21 cellular contexts compared by ENCODE assay signal in genomic region chr11:34183840-34184358, GRCh38.
DNase-seq lines count a peak whose midpoint lies in the region; ATAC-seq, FAIRE-seq and TF ChIP-seq lines count a peak whose summit lies in the region.
"Had no signal": no experiment of that assay in that cellular context is flagged by ENCODE, and none has a peak within 500 bp of the region (broad histone marks: within the 10 kb centered on the region; RNA-seq: fewer than 3 reads in every experiment).

No MANE protein-coding gene starts in this region.

- no peaks in the 10 kb centered on the region for H3K27me3 Mint-ChIP-seq in activated naive CD8-positive, alpha-beta T cell treated with anti-CD3 and anti-CD28 coated beads, Interleukin-2, amount 50 U/mL, for 24 hours

- DNase-seq in right lobe of liver (no peak), HepG2 (ENCODE audit: low spot score) (no peak), left kidney (ENCODE audit: low read depth, low spot score) (peak; percentile 41), sciatic nerve (ENCODE audit: low spot score) (no peak), smooth muscle cell (lab: John Stamatoyannopoulos, UW; ENCODE audit: unreplicated experiment) (no peak)
- DNase-seq in activated naive CD8-positive, alpha-beta T cell treated with anti-CD3 and anti-CD28 coated beads, Interleukin-2, amount 50 U/mL, for 24 hours: no peak
- DNase-seq in stimulated activated CD4-positive, alpha-beta T cell treated with anti-CD3 and anti-CD28 coated beads, Interleukin-2, amount 100 ng/mL, for 24 hours: no peak
- DNase-seq: CD8-positive, alpha-beta T cell; COR-L47; DMS153; DMS79 treated with DMSO at 0.1 percent for 48 hours; EL; HCEC 1CT; HFFc6 had no signal

- POLR2A ChIA-PET in HepG2 (lab: Yijun Ruan, JAX): interaction anchor here (2.4 kb wide), 1 partner anchor 174 kb away, joined by 6 read pairs; the partner anchor contains the start of gene ABTB2

- no peak overlapping the region for H3K9ac ChIP-seq in HepG2 (ENCODE audit: insufficient read depth, low read depth, low read length)
- H3K9ac ChIP-seq in smooth muscle cell (ENCODE audit: low read depth): no peak overlapping the region

- H3K36me3 ChIP-seq in right lobe of liver: no peaks in the 10 kb centered on the region
- peaks cover 6 to 20% of the 10 kb centered on the region in 2 experiments; a peak in 3 of 5 replicates for H3K36me3 ChIP-seq in HepG2 (replicated peaks in 1 of 2; ENCODE audit: control insufficient read depth in 1 of 2, insufficient read depth in 2 of 2, low read length in 2 of 2)
- H3K36me3 ChIP-seq in smooth muscle cell (ENCODE audit: low read depth): no peaks in the 10 kb centered on the region

- H3K27ac Mint-ChIP-seq in activated naive CD8-positive, alpha-beta T cell treated with anti-CD3 and anti-CD28 coated beads, Interleukin-2, amount 50 U/mL, for 24 hours: no peak overlapping the region
- H3K27ac Mint-ChIP-seq: CD14-positive monocyte; CD8-positive, alpha-beta T cell; HFFc6 had no signal

- intact Hi-C loops in right lobe of liver (cut with DNase I) (no loop called here), HepG2 (cut with micrococcal nuclease; ENCODE audit: unreplicated experiment) (no loop called here), sciatic nerve (cut with DNase I) (loop anchor here (5.0 kb wide), 1 partner anchor 78 kb away; no protein-coding TSS in a partner anchor)

- H3K9me3 ChIP-seq in right lobe of liver (no peaks in the 10 kb centered on the region), HepG2 (ENCODE audit: low read length) (no peaks in the 10 kb centered on the region), smooth muscle cell (replicated peaks; ENCODE audit: low read depth) (no peaks in the 10 kb centered on the region)

- no peak for TF ChIP-seq CTCF in right lobe of liver (IDR thresholded peaks at IDR 0.05)
- TF ChIP-seq CTCF in HepG2 (CRISPR knock-in tag; IDR thresholded peaks at IDR 0.05): no peak
- TF ChIP-seq CTCF in smooth muscle cell (IDR thresholded peaks at IDR 0.05; ENCODE audit: borderline replicate concordance, insufficient read depth, poor library complexity, severe bottlenecking): no peak

- in situ Hi-C loops in HepG2 (cut with HindIII; ENCODE audit: extremely low pct_ligation_motif_present, low pct_unique_long_range_greater_than_20kb): no loop called here

- TF ChIP-seq POLR2A in right lobe of liver (IDR thresholded peaks at IDR 0.05) (no peak), HepG2 (IDR thresholded peaks at IDR 0.05; ENCODE audit: insufficient read depth in 1 of 2, low read depth in 2 of 2, low read length in 2 of 2) (no peak)

- H3K4me2 ChIP-seq in HepG2 (ENCODE audit: low read depth, low read length) (no peak overlapping the region), smooth muscle cell (no peak overlapping the region)

- no peaks in the 10 kb centered on the region for H3K36me3 Mint-ChIP-seq in activated naive CD8-positive, alpha-beta T cell treated with anti-CD3 and anti-CD28 coated beads, Interleukin-2, amount 50 U/mL, for 24 hours (ENCODE audit: low read depth)
- H3K36me3 Mint-ChIP-seq: CD14-positive monocyte; CD8-positive, alpha-beta T cell had no signal

- H3K79me2 ChIP-seq in HepG2 (ENCODE audit: insufficient read depth, low read length) (no peaks in the 10 kb centered on the region), smooth muscle cell (ENCODE audit: low read depth) (no peaks in the 10 kb centered on the region)

- TF ChIP-seq EP300 in HepG2 (IDR thresholded peaks at IDR 0.05; ENCODE audit: low read depth in 2 of 2, low read length in 2 of 2) (no peak), HepG2 (CRISPR knock-in tag; IDR thresholded peaks at IDR 0.05; ENCODE audit: borderline replicate concordance) (no peak)

- CTCF ChIA-PET in HepG2 (lab: Yijun Ruan, JAX; ENCODE audit: low intra/inter-chr PET ratio, low total read pairs): no interaction called here

- no TSS peak for BruUV-seq in HepG2 (replicated peaks; lab: Mats Ljungman, UMichigan)

- H3K4me1 ChIP-seq in right lobe of liver (peaks cover 0 to 15% (median 0%) of the 10 kb centered on the region in 4 donors), HepG2 (ENCODE audit: insufficient read depth, low read length) (peaks cover 5% of the 10 kb centered on the region), smooth muscle cell (ENCODE audit: low read depth) (peaks cover 17% of the 10 kb centered on the region)

- peaks cover 8% of the 10 kb centered on the region for H3F3A ChIP-seq in smooth muscle cell (ENCODE audit: low read depth)

- TF ChIP-seq RAD21 in HepG2 (CRISPR knock-in tag; IDR thresholded peaks at IDR 0.05): no peak

- 82% methylated on average over 9 of the region's 9 CpGs for WGBS in right lobe of liver (ENCODE audit: insufficient coverage, low coverage, low lambda C conversion rate, missing lambda C conversion rate)
- 96% methylated on average over 9 of the region's 9 CpGs for WGBS in HepG2 (ENCODE audit: low lambda C conversion rate)
- WGBS in smooth muscle cell (ENCODE audit: low lambda C conversion rate): 97% methylated on average over 9 of the region's 9 CpGs

- FAIRE-seq in HepG2 (lab: Jason Lieb, UNC): no peak
- FAIRE-seq: D721Med, G401.6, GM12891, GM19239, HTR-8/SVneo had no signal

- H2AFZ ChIP-seq in HepG2 (ENCODE audit: low read length): no peak overlapping the region
- H2AFZ ChIP-seq in smooth muscle cell (ENCODE audit: low read depth): no peak overlapping the region

- H3K27me3 ChIP-seq in right lobe of liver: no peaks in the 10 kb centered on the region
- no peaks in the 10 kb centered on the region for H3K27me3 ChIP-seq in HepG2 (ENCODE audit: control insufficient read depth in 1 of 2, insufficient read depth in 2 of 2, low read length in 2 of 2)
- no peaks in the 10 kb centered on the region for H3K27me3 ChIP-seq in smooth muscle cell (ENCODE audit: low read depth)

- no peaks in the 10 kb centered on the region for H3K9me3 Mint-ChIP-seq in activated naive CD8-positive, alpha-beta T cell treated with anti-CD3 and anti-CD28 coated beads, Interleukin-2, amount 50 U/mL, for 24 hours
- H3K9me3 Mint-ChIP-seq: CD14-positive monocyte; CD8-positive, alpha-beta T cell; HFFc6 had no signal

- peak overlapping the region in 1 of 3 donors; percentile 4 for H3K27ac ChIP-seq in right lobe of liver
- H3K27ac ChIP-seq in HepG2 (ENCODE audit: extremely low read length, insufficient read depth, low read length): no peak overlapping the region
- H3K27ac ChIP-seq in smooth muscle cell (ENCODE audit: low read depth): no peak overlapping the region
- H3K27ac ChIP-seq: 22Rv1 had no signal

- H3K4me3 ChIP-seq in right lobe of liver (no peak overlapping the region), HepG2 (replicated peaks in 1 of 3; ENCODE audit: insufficient read depth in 1 of 3, low read depth in 2 of 3, low read length in 3 of 3) (no peak overlapping the region), smooth muscle cell (no peak overlapping the region)

- H3K4me1 Mint-ChIP-seq in activated naive CD8-positive, alpha-beta T cell treated with anti-CD3 and anti-CD28 coated beads, Interleukin-2, amount 50 U/mL, for 24 hours: peaks cover 40% of the 10 kb centered on the region

- ATAC-seq in right lobe of liver: peak; percentile 54 to 87 (median 73)
- no peak for ATAC-seq in HepG2
- peak; percentile 75 for ATAC-seq in sciatic nerve
- no peak for ATAC-seq in activated naive CD8-positive, alpha-beta T cell treated with anti-CD3 and anti-CD28 coated beads, Interleukin-2, amount 50 U/mL, for 24 hours
- ATAC-seq: CD8-positive, alpha-beta T cell had no signal

- H3K4me3 Mint-ChIP-seq in activated naive CD8-positive, alpha-beta T cell treated with anti-CD3 and anti-CD28 coated beads, Interleukin-2, amount 50 U/mL, for 24 hours: no peak overlapping the region
- H3K4me3 Mint-ChIP-seq: CD14-positive monocyte; CD8-positive, alpha-beta T cell; HFFc6 had no signal

- H4K20me1 ChIP-seq in HepG2 (ENCODE audit: insufficient read depth, low read length): no peaks in the 10 kb centered on the region
- peaks cover 5% of the 10 kb centered on the region for H4K20me1 ChIP-seq in smooth muscle cell (ENCODE audit: low read depth)

TF ChIP-seq in HepG2, 621 proteins besides CTCF, POLR2A, EP300 and RAD21:
- TF ChIP-seq NFIC (IDR thresholded peaks at IDR 0.05; ENCODE audit: low read length) (no peak), ZNF510 (CRISPR knock-in tag; IDR thresholded peaks at IDR 0.05; ENCODE audit: low read depth) (no peak), RFX1 (IDR thresholded peaks at IDR 0.05) (no peak), ZNF484 (CRISPR knock-in tag; IDR thresholded peaks at IDR 0.05; ENCODE audit: borderline replicate concordance, low read depth) (no peak), KDM1A (CRISPR knock-in tag; IDR thresholded peaks at IDR 0.05) (no peak), GMEB1 (CRISPR knock-in tag; IDR thresholded peaks at IDR 0.05; ENCODE audit: borderline replicate concordance) (no peak), ZNF350 (CRISPR knock-in tag; IDR thresholded peaks at IDR 0.05; ENCODE audit: borderline replicate concordance, low read depth) (no peak), SRSF9 (IDR thresholded peaks at IDR 0.05; ENCODE audit: borderline replicate concordance, insufficient read depth, low read depth, low read length, poor library complexity, severe bottlenecking) (no peak), MEIS2 (CRISPR knock-in tag; IDR thresholded peaks at IDR 0.05) (no peak), ZFP41 (CRISPR knock-in tag; IDR thresholded peaks at IDR 0.05; ENCODE audit: borderline replicate concordance) (no peak), FIP1L1 (IDR thresholded peaks at IDR 0.05; ENCODE audit: borderline replicate concordance, insufficient read depth, low read depth, low read length) (no peak)

Comparison
In these comparisons a context has a peak if more than half of its experiments do, and no peak if none do; other contexts are left out.
1. ATAC-seq: peak in right lobe of liver (4 of 4) and sciatic nerve (single experiment); none in HepG2 (single experiment) and activated naive CD8-positive, alpha-beta T cell treated with anti-CD3 and anti-CD28 coated beads, Interleukin-2, amount 50 U/mL, for 24 hours (single experiment).